ENCODE assay signal across 11 cellular contexts in genomic region chr2:41966920-41967319, GRCh38.
DNase-seq lines count a peak whose midpoint lies in the region; ATAC-seq and TF ChIP-seq lines count a peak whose summit lies in the region.
"Had no signal": no experiment of that assay in that cellular context is flagged by ENCODE, and none has a peak within 500 bp of the region (broad histone marks: within the 10 kb centered on the region; RNA-seq: fewer than 3 reads in every experiment).

No MANE protein-coding gene starts in this region.

- H3K9me3 ChIP-seq in IMR-90 (ENCODE audit: control insufficient read depth, insufficient read depth, low read length) = no peaks in the 10 kb centered on the region
- H3K9me3 ChIP-seq in lung (ENCODE audit: control insufficient read depth in 2 of 2, insufficient read depth in 1 of 2, low read length in 1 of 2) = no peaks in the 10 kb centered on the region
- H3K9me3 ChIP-seq in subcutaneous abdominal adipose tissue (ENCODE audit: control insufficient read depth in 5 of 5, low read length in 5 of 5) = no peaks in the 10 kb centered on the region

- peak overlapping the region; percentile 22; the same call in 1 of the 2 replicates for H2BK120ac ChIP-seq in IMR-90 (ENCODE audit: low read depth, low read length)

- intact Hi-C loops in IMR-90 (cut with micrococcal nuclease) = loop anchor here (2.0 to 5.0 kb wide), 3 partner anchors 32 to 95 kb away; no protein-coding TSS in a partner anchor
- intact Hi-C loops in activated T-helper 1 cell treated with anti-CD3 and anti-CD28 coated beads, Interleukin-12 subunit alpha, Interleukin-12 subunit beta, Interleukin-2, Interleukin-4 antibody, amounts not matched to agents 30 ng/mL and 10 ng/mL and 1 ng/mL, durations not matched to agents 14 hours and 24 hours and 36 hours (cut with micrococcal nuclease) = no loop called here

- H2AFZ ChIP-seq in IMR-90 (replicated peaks; ENCODE audit: low read length, poor library complexity) = peak overlapping the region; percentile 74

- peaks cover 27% of the 10 kb centered on the region for H3K4me1 ChIP-seq in IMR-90 (ENCODE audit: control insufficient read depth, insufficient read depth, low read length)
- H3K4me1 ChIP-seq in lung (ENCODE audit: control insufficient read depth in 2 of 2, insufficient read depth in 2 of 2, low read length in 2 of 2) = peaks cover 0 to 19% of the 10 kb centered on the region in 2 donors
- peaks cover 34 to 64% (median 59%) of the 10 kb centered on the region in 5 donors for H3K4me1 ChIP-seq in subcutaneous abdominal adipose tissue (ENCODE audit: control insufficient read depth in 5 of 5, insufficient read depth in 5 of 5, low read length in 5 of 5)

- H3K4me3 Mint-ChIP-seq in activated T-helper 1 cell treated with anti-CD3 and anti-CD28 coated beads, Interleukin-12 subunit alpha, Interleukin-12 subunit beta, Interleukin-2, Interleukin-4 antibody, amounts not matched to agents 30 ng/mL and 10 ng/mL and 1 ng/mL, durations not matched to agents 14 hours and 24 hours and 36 hours = no peak overlapping the region
- H3K4me3 Mint-ChIP-seq: T-cell had no signal

- H3K27ac Mint-ChIP-seq in activated T-helper 1 cell treated with anti-CD3 and anti-CD28 coated beads, Interleukin-12 subunit alpha, Interleukin-12 subunit beta, Interleukin-2, Interleukin-4 antibody, amounts not matched to agents 30 ng/mL and 10 ng/mL and 1 ng/mL, durations not matched to agents 14 hours and 24 hours and 36 hours = no peak overlapping the region
- H3K27ac Mint-ChIP-seq: T-cell had no signal

- no peaks in the 10 kb centered on the region for H3K4me1 Mint-ChIP-seq in activated T-helper 1 cell treated with anti-CD3 and anti-CD28 coated beads, Interleukin-12 subunit alpha, Interleukin-12 subunit beta, Interleukin-2, Interleukin-4 antibody, amounts not matched to agents 30 ng/mL and 10 ng/mL and 1 ng/mL, durations not matched to agents 14 hours and 24 hours and 36 hours (ENCODE audit: low read depth)
- H3K4me1 Mint-ChIP-seq: T-cell had no signal

- peak overlapping the region; percentile 33; the same call in 1 of the 2 replicates for H4K91ac ChIP-seq in IMR-90 (ENCODE audit: insufficient read depth, low read depth, low read length)

- peak overlapping the region; percentile 5; the same call in 1 of the 2 replicates for H3K27ac ChIP-seq in IMR-90 (ENCODE audit: insufficient read depth, low read length)
- H3K27ac ChIP-seq in brain microvascular endothelial cell = peak overlapping the region; percentile 59
- no peak overlapping the region for H3K27ac ChIP-seq in lung (ENCODE audit: low read depth in 1 of 2, low read length in 1 of 2)
- H3K27ac ChIP-seq in subcutaneous abdominal adipose tissue (ENCODE audit: low read depth, low read length) = peak overlapping the region; percentile 99

- no peak overlapping the region for H3K4me3 ChIP-seq in IMR-90 (ENCODE audit: insufficient read depth, low read depth, low read length)
- no peak overlapping the region for H3K4me3 ChIP-seq in brain microvascular endothelial cell (ENCODE audit: low read depth, low read length)
- H3K4me3 ChIP-seq in lung = no peak overlapping the region
- H3K4me3 ChIP-seq in subcutaneous abdominal adipose tissue (ENCODE audit: low read depth in 1 of 5, low read length in 5 of 5) = no peak overlapping the region

- no peak overlapping the region for H3K9ac ChIP-seq in IMR-90 (ENCODE audit: low read depth, low read length)
- H3K9ac ChIP-seq in subcutaneous abdominal adipose tissue (ENCODE audit: low read length in 5 of 5) = peak overlapping the region; percentile 39 to 84 (median 64)

- no peak for TF ChIP-seq CTCF in IMR-90 (conservative IDR thresholded peaks at IDR 0.05; ENCODE audit: low read depth, low read length)
- no peak for TF ChIP-seq CTCF in brain microvascular endothelial cell (IDR thresholded peaks at IDR 0.05; ENCODE audit: low read depth, low read length, missing control alignments)
- no peak for TF ChIP-seq CTCF in lung (IDR thresholded peaks at IDR 0.05; ENCODE audit: control extremely low read depth, extremely low read depth)

- peak overlapping the region; percentile 21; the same call in 1 of the 3 replicates for H2BK15ac ChIP-seq in IMR-90 (ENCODE audit: low read depth, low read length)

- H3K79me1 ChIP-seq in IMR-90 (ENCODE audit: low read depth in 1 of 2, low read length in 2 of 2) = no peaks in the 10 kb centered on the region

- H2BK20ac ChIP-seq in IMR-90 (ENCODE audit: low read depth, low read length) = no peak overlapping the region; the same call in 1 of the 2 replicates

- no peak overlapping the region for H3K23ac ChIP-seq in IMR-90 (ENCODE audit: low read depth, low read length)

- H2AK9ac ChIP-seq in IMR-90 (replicated peaks; ENCODE audit: low read depth, low read length, poor library complexity) = peak overlapping the region; percentile 6

- H2BK5ac ChIP-seq in IMR-90 (ENCODE audit: low read depth, low read length, poor library complexity, severe bottlenecking) = no peak overlapping the region

- in situ Hi-C loops in IMR-90 (cut with MboI; ENCODE audit: low sequenced_read_pairs) = no loop called here
- in situ Hi-C loops in brain microvascular endothelial cell (cut with HindIII; ENCODE audit: low pct_ligation_motif_present, low sequenced_read_pairs) = no loop called here

- H3K9me3 Mint-ChIP-seq in activated T-helper 1 cell treated with anti-CD3 and anti-CD28 coated beads, Interleukin-12 subunit alpha, Interleukin-12 subunit beta, Interleukin-2, Interleukin-4 antibody, amounts not matched to agents 30 ng/mL and 10 ng/mL and 1 ng/mL, durations not matched to agents 14 hours and 24 hours and 36 hours = no peaks in the 10 kb centered on the region
- H3K9me3 Mint-ChIP-seq: T-cell had no signal

- H3K4ac ChIP-seq in IMR-90 (ENCODE audit: low read depth, low read length) = peak overlapping the region; percentile 24

- peak overlapping the region; percentile 29; the same call in 1 of the 2 replicates for H2AK5ac ChIP-seq in IMR-90 (ENCODE audit: low read depth, low read length)

- H3K18ac ChIP-seq in IMR-90 (ENCODE audit: low read depth, low read length) = peak overlapping the region; percentile 7; the same call in 1 of the 2 replicates

- peaks cover 11% of the 10 kb centered on the region for H3K9me1 ChIP-seq in IMR-90 (ENCODE audit: insufficient read depth, low read length)

- H3K36me3 Mint-ChIP-seq in activated T-helper 1 cell treated with anti-CD3 and anti-CD28 coated beads, Interleukin-12 subunit alpha, Interleukin-12 subunit beta, Interleukin-2, Interleukin-4 antibody, amounts not matched to agents 30 ng/mL and 10 ng/mL and 1 ng/mL, durations not matched to agents 14 hours and 24 hours and 36 hours (ENCODE audit: low read depth) = no peaks in the 10 kb centered on the region
- H3K36me3 Mint-ChIP-seq: T-cell had no signal

- H3K56ac ChIP-seq in IMR-90 (ENCODE audit: extremely low read depth, insufficient read depth, low read length) = no peak overlapping the region

- peaks cover 26% of the 10 kb centered on the region for H3K27me3 ChIP-seq in IMR-90 (ENCODE audit: control insufficient read depth, insufficient read depth, low read length)
- no peaks in the 10 kb centered on the region for H3K27me3 ChIP-seq in brain microvascular endothelial cell (replicated peaks)
- H3K27me3 ChIP-seq in lung (ENCODE audit: control insufficient read depth, insufficient read depth) = no peaks in the 10 kb centered on the region
- peaks cover 0 to 2% (median 0%) of the 10 kb centered on the region in 5 donors for H3K27me3 ChIP-seq in subcutaneous abdominal adipose tissue (ENCODE audit: control insufficient read depth in 5 of 5, insufficient read depth in 4 of 5, low read length in 5 of 5)

- CTCF ChIA-PET in IMR-90 (lab: Yijun Ruan, JAX) = no interaction called here

- POLR2A ChIA-PET in IMR-90 (lab: Charles Lee; ENCODE audit: unreplicated experiment) = interaction anchor here (0.6 kb wide), 1 partner anchor 19 kb away, joined by 5 read pairs; no protein-coding TSS in a partner anchor

- no peak for TF ChIP-seq RAD21 in IMR-90 (IDR thresholded peaks at IDR 0.05; ENCODE audit: low read length)

- H4K5ac ChIP-seq in IMR-90 (ENCODE audit: low read depth, low read length) = no peak overlapping the region; the same call in 1 of the 2 replicates

- dilution Hi-C loops in IMR-90 (cut with HindIII; ENCODE audit: low sequenced_read_pairs, unreplicated experiment) = no loop called here

- H3K14ac ChIP-seq in IMR-90 (replicated peaks; ENCODE audit: low read depth, low read length) = no peak overlapping the region

- peak overlapping the region; percentile 4; the same call in 1 of the 2 replicates for H3K4me2 ChIP-seq in IMR-90 (ENCODE audit: low read depth, low read length)

- ATAC-seq in IMR-90 (ENCODE audit: low read depth) (no peak), lung (ENCODE audit: insufficient read depth, low FRiP score) (peak; percentile 5), GM21390 (IDR thresholded peaks at IDR 0.05; ENCODE audit: unreplicated experiment) (no peak), GM21825 (IDR thresholded peaks at IDR 0.05; ENCODE audit: unreplicated experiment) (no peak)
- ATAC-seq: T-cell had no signal

- no peak overlapping the region; a peak in 1 of 4 replicates for H4K8ac ChIP-seq in IMR-90 (ENCODE audit: low read depth in 2 of 2, low read length in 2 of 2)

- DNase-seq in IMR-90 = no peak
- no peak for DNase-seq in brain microvascular endothelial cell
- no peak for DNase-seq in lung (ENCODE audit: low spot score)
- DNase-seq in activated T-cell treated with anti-CD3 and anti-CD28 coated beads, Interleukin-2, amount 50 U/mL, for 48 hours = no peak
- DNase-seq in activated T-helper 1 cell treated with anti-CD3 and anti-CD28 coated beads, Interleukin-12 subunit alpha, Interleukin-12 subunit beta, Interleukin-2, Interleukin-4 antibody, amounts not matched to agents 30 ng/mL and 10 ng/mL and 1 ng/mL, durations not matched to agents 14 hours and 24 hours and 36 hours (ENCODE audit: low spot score) = no peak
- DNase-seq: DND-41, NCI-H1694 treated with DMSO at 0.1 percent for 48 hours, T-cell had no signal

- peaks cover 6% of the 10 kb centered on the region for H3K27me3 Mint-ChIP-seq in activated T-helper 1 cell treated with anti-CD3 and anti-CD28 coated beads, Interleukin-12 subunit alpha, Interleukin-12 subunit beta, Interleukin-2, Interleukin-4 antibody, amounts not matched to agents 30 ng/mL and 10 ng/mL and 1 ng/mL, durations not matched to agents 14 hours and 24 hours and 36 hours (ENCODE audit: insufficient read depth)

- no peak for TF ChIP-seq POLR2A in IMR-90 (IDR thresholded peaks at IDR 0.05; ENCODE audit: low read depth, low read length)

- no peaks in the 10 kb centered on the region for H4K20me1 ChIP-seq in IMR-90 (ENCODE audit: insufficient read depth, low read length)

- no TSS peak for BruUV-seq in IMR-90 (replicated peaks; lab: Mats Ljungman, UMichigan)

- no peaks in the 10 kb centered on the region for H3K36me3 ChIP-seq in IMR-90 (ENCODE audit: control insufficient read depth, insufficient read depth, low read length)
- H3K36me3 ChIP-seq in brain microvascular endothelial cell (replicated peaks) = no peaks in the 10 kb centered on the region
- H3K36me3 ChIP-seq in lung (ENCODE audit: control insufficient read depth in 2 of 2, insufficient read depth in 2 of 2, low read length in 2 of 2) = no peaks in the 10 kb centered on the region
- H3K36me3 ChIP-seq in subcutaneous abdominal adipose tissue (ENCODE audit: control insufficient read depth in 5 of 5, insufficient read depth in 5 of 5, low read length in 5 of 5) = no peaks in the 10 kb centered on the region

- 80% methylated on average over 3 of the region's 8 CpGs; no CpG with 5 or more reads in 1 of the 2 experiments for WGBS in IMR-90 (ENCODE audit: extremely low coverage in 2 of 2, insufficient read length in 1 of 2), 2 experiments
- WGBS in lung, 2 donors = 74 to 76% methylated on average over 8 of the region's 8 CpGs

Comparison
In these comparisons a context has a peak if more than half of its experiments do, and no peak if none do; other contexts are left out.
1. H3K27ac ChIP-seq: peak in IMR-90 (single experiment), brain microvascular endothelial cell (single experiment) and subcutaneous abdominal adipose tissue (single experiment); none in lung (0 of 2).